ENCODE assay signal across 8 cellular contexts in genomic region chr10:73787031-73787800, GRCh38. TPM values are rescaled to one million over a fixed set of nuclear protein-coding genes. Genes with fewer than 3 reads are reported as not detected.
A peak's percentile ranks its signal among the peaks of the same experiment; 100 is the strongest.
DNase-seq lines count a peak whose midpoint lies in the region; ATAC-seq and TF ChIP-seq lines count a peak whose summit lies in the region.
"Not testable (repeated sequence)": the region's sequence is repeated elsewhere in the genome, so short reads cannot be mapped to it uniquely, and the experiment has no call there.

No MANE protein-coding gene starts in this region.

- H3K9me3 Mint-ChIP-seq in CD8-positive, alpha-beta memory T cell; activated T-cell treated with anti-CD3 and anti-CD28 coated beads, Interleukin-2, amount 50 U/mL, for 4 hours; MCF 10A (ENCODE audit: unreplicated experiment); natural killer cell: not testable (repeated sequence)

- CTCF ChIA-PET in CD8-positive, alpha-beta memory T cell (lab: Charles Lee): interaction anchor here (1.3 to 2.1 kb wide), 7 partner anchors 7 to 93 kb away, joined by 3 to 12 read pairs (median 6); a partner anchor contains a TSS
- CTCF ChIA-PET in Panc1 (lab: Charles Lee): not testable (repeated sequence)
- CTCF ChIA-PET in MCF 10A (lab: Yijun Ruan, JAX): interaction anchor here (0.6 to 0.8 kb wide), 2 partner anchors 25 to 252 kb away, joined by 3 read pairs; no protein-coding TSS in a partner anchor

- H3K27me3 Mint-ChIP-seq in CD8-positive, alpha-beta memory T cell; activated T-cell treated with anti-CD3 and anti-CD28 coated beads, Interleukin-2, amount 50 U/mL, for 4 hours (ENCODE audit: low read depth); MCF 10A (ENCODE audit: insufficient read depth, unreplicated experiment); natural killer cell (ENCODE audit: low read depth in 2 of 2): not testable (repeated sequence)

- H3K27ac ChIP-seq in CD8-positive, alpha-beta memory T cell (ENCODE audit: low read depth, low read length); Panc1 (ENCODE audit: low read length); upper lobe of right lung: not testable (repeated sequence)
- H3K27ac ChIP-seq in gastrocnemius medialis: peak overlapping the region; percentile 80 to 95 (median 90)

- H3K4me1 Mint-ChIP-seq in CD8-positive, alpha-beta memory T cell: peaks cover 39 to 52% (median 40%) of the 10 kb centered on the region in 3 donors
- peaks cover 33% of the 10 kb centered on the region for H3K4me1 Mint-ChIP-seq in activated T-cell treated with anti-CD3 and anti-CD28 coated beads, Interleukin-2, amount 50 U/mL, for 4 hours (ENCODE audit: low read depth)
- peaks cover 13% of the 10 kb centered on the region for H3K4me1 Mint-ChIP-seq in MCF 10A (ENCODE audit: insufficient read depth, unreplicated experiment)
- H3K4me1 Mint-ChIP-seq in natural killer cell: peaks cover 34 to 45% of the 10 kb centered on the region in 2 donors

- peak overlapping the region; percentile 40 to 71 (median 57) for H3K4me3 Mint-ChIP-seq in CD8-positive, alpha-beta memory T cell
- peak overlapping the region; percentile 89 for H3K4me3 Mint-ChIP-seq in activated T-cell treated with anti-CD3 and anti-CD28 coated beads, Interleukin-2, amount 50 U/mL, for 4 hours
- H3K4me3 Mint-ChIP-seq in MCF 10A (ENCODE audit: unreplicated experiment) (peak overlapping the region; percentile 78), natural killer cell (peak overlapping the region; percentile 35)

- intact Hi-C loops in Panc1 (cut with micrococcal nuclease; ENCODE audit: unreplicated experiment); MCF 10A (cut with micrococcal nuclease); upper lobe of right lung (cut with DNase I): not testable (repeated sequence)
- intact Hi-C loops in natural killer cell (cut with micrococcal nuclease): loop anchor here (5.0 kb wide), 1 partner anchor 390 kb away; no protein-coding TSS in a partner anchor
- intact Hi-C loops in gastrocnemius medialis (cut with DNase I; ENCODE audit: low total_unique reads): loop anchor here (5.0 kb wide), 1 partner anchor 90 kb away; no protein-coding TSS in a partner anchor

- not testable (repeated sequence) for ATAC-seq in Panc1; activated T-cell treated with anti-CD3 and anti-CD28 coated beads, Interleukin-2, amount 50 U/mL, for 4 hours; natural killer cell; gastrocnemius medialis; upper lobe of right lung

- peak overlapping the region in 6 of 8 donors; percentile 21 to 89 (median 51) for H3K27ac Mint-ChIP-seq in CD8-positive, alpha-beta memory T cell
- H3K27ac Mint-ChIP-seq in MCF 10A (ENCODE audit: low read depth, unreplicated experiment): not testable (repeated sequence)
- H3K27ac Mint-ChIP-seq in natural killer cell: peak overlapping the region; percentile 35 to 96

- H3K36me3 Mint-ChIP-seq in CD8-positive, alpha-beta memory T cell: peaks cover 5 to 60% (median 7%) of the 10 kb centered on the region in 3 donors
- peaks cover 18% of the 10 kb centered on the region for H3K36me3 Mint-ChIP-seq in activated T-cell treated with anti-CD3 and anti-CD28 coated beads, Interleukin-2, amount 50 U/mL, for 4 hours (ENCODE audit: insufficient read depth)
- peaks cover 32% of the 10 kb centered on the region for H3K36me3 Mint-ChIP-seq in MCF 10A (ENCODE audit: insufficient read depth, unreplicated experiment)
- not testable (repeated sequence) for H3K36me3 Mint-ChIP-seq in natural killer cell

- peaks cover 39% of the 10 kb centered on the region for H3K4me1 ChIP-seq in CD8-positive, alpha-beta memory T cell (ENCODE audit: insufficient read depth, low read length)
- H3K4me1 ChIP-seq in Panc1 (ENCODE audit: control insufficient read depth, insufficient read depth, low read length) (peaks cover 19% of the 10 kb centered on the region), gastrocnemius medialis (peaks cover 42 to 50% of the 10 kb centered on the region in 2 donors), upper lobe of right lung (peaks cover 33% of the 10 kb centered on the region)

- POLR2A ChIA-PET in CD8-positive, alpha-beta memory T cell (lab: Charles Lee): interaction anchor here (1.9 to 7.3 kb wide), 3 partner anchors 15 to 44 kb away, joined by 11 to 88 read pairs (median 13); partner anchors contain the start of gene SEC24C
- POLR2A ChIA-PET in Panc1 (lab: Charles Lee): not testable (repeated sequence)
- POLR2A ChIA-PET in MCF 10A (lab: Yijun Ruan, JAX): interaction anchor here (0.8 to 9.9 kb wide), 11 partner anchors 7 to 56 kb away, joined by 3 to 202 read pairs (median 8); partner anchors contain the start of gene SEC24C

- in situ Hi-C loops in Panc1 (cut with HindIII; ENCODE audit: low pct_unique_long_range_greater_than_20kb, low sequenced_read_pairs); gastrocnemius medialis (cut with MboI; ENCODE audit: low sequenced_read_pairs in 4 of 4): not testable (repeated sequence)

- not testable (repeated sequence) for TF ChIP-seq POLR2A in gastrocnemius medialis (IDR thresholded peaks at IDR 0.05)

- H3K36me3 ChIP-seq in CD8-positive, alpha-beta memory T cell (ENCODE audit: insufficient read depth, low read length): peaks cover 21% of the 10 kb centered on the region
- H3K36me3 ChIP-seq in Panc1 (ENCODE audit: control insufficient read depth, insufficient read depth, low read length) (peaks cover 13% of the 10 kb centered on the region; the same call in 1 of the 2 replicates), gastrocnemius medialis (peaks cover 5 to 37% of the 10 kb centered on the region in 2 donors), upper lobe of right lung (peaks cover 34% of the 10 kb centered on the region)

- BruUV-seq in Panc1 (replicated peaks; lab: Mats Ljungman, UMichigan); MCF 10A (replicated peaks; lab: Mats Ljungman, UMichigan): not testable (repeated sequence)

- not testable (repeated sequence) for H3K9me3 ChIP-seq in CD8-positive, alpha-beta memory T cell (ENCODE audit: low read length); Panc1 (ENCODE audit: control insufficient read depth, insufficient read depth, low read depth, low read length); gastrocnemius medialis; upper lobe of right lung

- H3K27me3 ChIP-seq in CD8-positive, alpha-beta memory T cell (ENCODE audit: insufficient read depth, low read length, poor library complexity, severe bottlenecking); Panc1 (ENCODE audit: control insufficient read depth, insufficient read depth, low read length); gastrocnemius medialis; upper lobe of right lung: not testable (repeated sequence)

- TF ChIP-seq CTCF in Panc1 (IDR thresholded peaks at IDR 0.05); MCF 10A (IDR thresholded peaks at IDR 0.05; ENCODE audit: unreplicated experiment); foreskin fibroblast (IDR thresholded peaks at IDR 0.05; ENCODE audit: low read depth, low read length); natural killer cell (IDR thresholded peaks at IDR 0.05); gastrocnemius medialis (IDR thresholded peaks at IDR 0.05 in 4 of 5, conservative IDR thresholded peaks at IDR 0.05 in 1 of 5); upper lobe of right lung (IDR thresholded peaks at IDR 0.05): not testable (repeated sequence)

- H3K4me3 ChIP-seq in CD8-positive, alpha-beta memory T cell (ENCODE audit: low read length): not testable (repeated sequence)
- H3K4me3 ChIP-seq in Panc1 (ENCODE audit: low read depth in 2 of 2, low read length in 2 of 2): peak overlapping the region; percentile 86 to 95
- H3K4me3 ChIP-seq in foreskin fibroblast (ENCODE audit: low read depth in 1 of 2, low read length in 2 of 2): peak overlapping the region; percentile 17 to 97
- H3K4me3 ChIP-seq in gastrocnemius medialis: peak overlapping the region; percentile 73 to 93 (median 86)
- H3K4me3 ChIP-seq in upper lobe of right lung: peak overlapping the region; percentile 86

- DNase-seq in CD8-positive, alpha-beta memory T cell; Panc1 (ENCODE audit: low read depth, low spot score); activated T-cell treated with anti-CD3 and anti-CD28 coated beads, Interleukin-2, amount 50 U/mL, for 4 hours; MCF 10A (ENCODE audit: unreplicated experiment); foreskin fibroblast; natural killer cell; gastrocnemius medialis; upper lobe of right lung: not testable (repeated sequence)

RNA-seq across cellular contexts. Expression of gene ZSWIM8, which starts 1.8 kb away (rescaled TPM):
- total RNA-seq in CD8-positive, alpha-beta memory T cell: 10 to 100 TPM; 54.3 to 57.6 TPM
- 26.0 TPM for polyA plus RNA-seq in CD8-positive, alpha-beta memory T cell
- 109 TPM for total RNA-seq in Panc1 (2021; ENCODE audit: unreplicated experiment)
- polyA plus RNA-seq in Panc1 (2012; ENCODE audit: insufficient read length): 126 TPM
- 10 to 100 TPM; 31.3 to 41.2 (median 40.5) TPM for total RNA-seq in activated T-cell treated with anti-CD3 and anti-CD28 coated beads, Interleukin-2, amount 50 U/mL, for 4 hours
- total RNA-seq in MCF 10A (2022): 84.2 and 112 TPM in 2 replicates
- 100 to 1,000 TPM; 157 to 161 (median 159) TPM for total RNA-seq in natural killer cell
- total RNA-seq in gastrocnemius medialis: 10 to 100 TPM; 52.6 to 81.4 (median 78.9) TPM
- 117 TPM for total RNA-seq in upper lobe of right lung

RNA-seq across cellular contexts. Expression of gene CHCHD1, which starts 5.4 kb away (rescaled TPM):
- total RNA-seq in CD8-positive, alpha-beta memory T cell: 10 to 100 TPM; 35.8 to 37.2 TPM
- polyA plus RNA-seq in CD8-positive, alpha-beta memory T cell: 52.6 TPM
- 41.2 TPM for total RNA-seq in Panc1 (2021; ENCODE audit: unreplicated experiment)
- 71.5 TPM for polyA plus RNA-seq in Panc1 (2012; ENCODE audit: insufficient read length)
- total RNA-seq in activated T-cell treated with anti-CD3 and anti-CD28 coated beads, Interleukin-2, amount 50 U/mL, for 4 hours: 10 to 100 TPM; 34.7 to 35.9 (median 35.9) TPM
- total RNA-seq in MCF 10A (2022): 13.1 and 19.5 TPM in 2 replicates
- total RNA-seq in natural killer cell: 1 to 10 TPM; 5.2 to 7.0 (median 5.9) TPM
- total RNA-seq in gastrocnemius medialis: 10 to 100 TPM; 25.3 to 41.8 (median 32.7) TPM
- 19.4 TPM for total RNA-seq in upper lobe of right lung

RNA-seq across cellular contexts. Expression of gene NDST2, which starts 24.2 kb away (rescaled TPM):
- 10 to 100 TPM; 39.8 to 43.9 TPM for total RNA-seq in CD8-positive, alpha-beta memory T cell
- polyA plus RNA-seq in CD8-positive, alpha-beta memory T cell: 25.3 TPM
- total RNA-seq in Panc1 (2021; ENCODE audit: unreplicated experiment) (49.0 TPM), MCF 10A (2022) (22.9 and 25.2 TPM in 2 replicates), natural killer cell (10 to 100 TPM; 64.7 to 73.8 (median 65.4) TPM), gastrocnemius medialis (10 to 100 TPM in 1 of 4 donors, 1 to 10 TPM in 3; 7.8 to 21.7 (median 9.2) TPM), upper lobe of right lung (35.0 TPM)
- 49.6 TPM for polyA plus RNA-seq in Panc1 (2012; ENCODE audit: insufficient read length)
- total RNA-seq in activated T-cell treated with anti-CD3 and anti-CD28 coated beads, Interleukin-2, amount 50 U/mL, for 4 hours: 10 to 100 TPM; 51.1 to 67.1 (median 58.7) TPM

RNA-seq across cellular contexts. Expression of gene SEC24C, which starts 43.0 kb away (rescaled TPM):
- total RNA-seq in CD8-positive, alpha-beta memory T cell: 10 to 100 TPM; 93.1 to 95.9 TPM
- polyA plus RNA-seq in CD8-positive, alpha-beta memory T cell: 70.3 TPM
- total RNA-seq in Panc1 (2021; ENCODE audit: unreplicated experiment) (113 TPM), MCF 10A (2022) (78.0 and 97.9 TPM in 2 replicates), natural killer cell (100 to 1,000 TPM; 153 to 161 (median 160) TPM), gastrocnemius medialis (10 to 100 TPM; 43.6 to 90.5 (median 69.6) TPM), upper lobe of right lung (71.0 TPM)
- 95.8 TPM for polyA plus RNA-seq in Panc1 (2012; ENCODE audit: insufficient read length)
- 100 to 1,000 TPM; 101 to 109 (median 107) TPM for total RNA-seq in activated T-cell treated with anti-CD3 and anti-CD28 coated beads, Interleukin-2, amount 50 U/mL, for 4 hours

Comparison
In these comparisons a context has a peak if more than half of its experiments do, and no peak if none do; other contexts are left out.
1. H3K4me3 Mint-ChIP-seq: peak in every context shown above with its lines; median percentile 89 in activated T-cell treated with anti-CD3 and anti-CD28 coated beads, Interleukin-2, amount 50 U/mL, for 4 hours; 78 in MCF 10A; 57 in CD8-positive, alpha-beta memory T cell; 35 in natural killer cell.